ENCODE assay signal across 8 cellular contexts in the genomic region with DNA sequence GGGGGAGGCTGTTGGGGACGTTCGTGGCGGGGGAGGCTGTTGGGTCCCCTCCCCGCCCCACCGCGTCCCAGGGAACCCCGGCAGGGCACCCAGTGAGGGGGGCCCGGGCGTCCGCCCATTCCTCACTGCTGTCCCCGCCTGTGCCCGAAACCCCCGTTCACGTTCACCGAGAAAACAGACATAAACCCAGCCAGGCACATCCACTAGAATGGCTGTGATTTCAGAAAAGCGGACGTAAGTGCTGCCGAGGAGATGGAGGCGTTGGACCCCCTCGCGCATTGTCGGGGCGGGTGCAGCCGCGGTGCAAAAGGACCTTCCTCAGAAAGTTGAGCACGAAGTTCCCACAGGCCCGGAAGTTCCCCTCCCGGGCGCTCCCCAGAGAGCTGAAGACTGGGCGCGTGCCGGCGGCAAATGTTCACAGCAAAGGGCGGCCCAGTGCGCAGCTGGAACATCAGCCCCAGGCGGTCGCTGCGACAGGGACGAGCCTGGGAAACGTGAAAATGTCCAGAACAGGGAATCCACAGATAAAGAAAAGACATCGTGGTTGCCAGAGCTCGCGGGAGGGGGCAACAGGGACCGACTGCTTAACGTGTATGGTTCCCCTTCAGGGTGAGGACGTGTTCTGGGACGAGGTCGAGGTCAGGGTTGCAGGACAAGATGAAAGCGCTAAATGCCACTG. TPM values are rescaled to one million over a fixed set of nuclear protein-coding genes. Genes with fewer than 3 reads are reported as not detected.
DNase-seq lines count a peak whose midpoint lies in the region; ATAC-seq and TF ChIP-seq lines count a peak whose summit lies in the region.

No MANE protein-coding gene starts in this region.

- no peaks in the 10 kb centered on the region for H4K20me1 ChIP-seq in SK-N-SH (ENCODE audit: insufficient read depth)

- peaks cover 5% of the 10 kb centered on the region for H3K36me3 Mint-ChIP-seq in nephron (ENCODE audit: low read depth)

- intact Hi-C loops in Panc1 (cut with micrococcal nuclease; ENCODE audit: unreplicated experiment): loop anchor here (5.0 kb wide), 1 partner anchor 37 kb away; no protein-coding TSS in a partner anchor

- DNase-seq in SK-N-SH (peak; percentile 78), Panc1 (ENCODE audit: low read depth, low spot score) (no peak), NCI-H128 (lab: John Stamatoyannopoulos, UW; ENCODE audit: unreplicated experiment) (no peak)

- peak overlapping the region; percentile 55; the same call in 1 of the 2 replicates for H3K4me2 ChIP-seq in SK-N-SH

- H2AFZ ChIP-seq in SK-N-SH (ENCODE audit: low read depth): peak overlapping the region; percentile 51; the same call in 1 of the 2 replicates

- no peaks in the 10 kb centered on the region for H3K79me2 ChIP-seq in SK-N-SH (ENCODE audit: insufficient read depth)

- ATAC-seq in SK-N-SH treated with all-trans-retinoic acid at 6 μM for 48 hours: no peak
- ATAC-seq in Panc1: no peak
- ATAC-seq in GM21390 (IDR thresholded peaks at IDR 0.05; ENCODE audit: unreplicated experiment): no peak
- ATAC-seq in HG02678 (IDR thresholded peaks at IDR 0.05; ENCODE audit: unreplicated experiment): no peak

- no peak overlapping the region for H3K9ac ChIP-seq in SK-N-SH
- H3K9ac ChIP-seq in endocrine pancreas (ENCODE audit: control insufficient read depth, insufficient read depth, low read length): peak overlapping the region; percentile 36

- H3K27me3 ChIP-seq in SK-N-SH (ENCODE audit: insufficient read depth) (no peaks in the 10 kb centered on the region), Panc1 (ENCODE audit: control insufficient read depth, insufficient read depth, low read length) (no peaks in the 10 kb centered on the region), endocrine pancreas (ENCODE audit: control insufficient read depth, insufficient read depth, low read length) (no peaks in the 10 kb centered on the region)

- TSS peak; percentile 89 for BruUV-seq in Panc1 (replicated peaks; lab: Mats Ljungman, UMichigan)

- H3K4me1 ChIP-seq in SK-N-SH (ENCODE audit: control insufficient read depth in 1 of 2, insufficient read depth in 2 of 2, low read depth in 1 of 2, low read length in 1 of 2) (peaks cover 0 to 18% of the 10 kb centered on the region in 2 experiments; a peak in 1 of 4 replicates), Panc1 (ENCODE audit: control insufficient read depth, insufficient read depth, low read length) (peaks cover 38% of the 10 kb centered on the region), endocrine pancreas (ENCODE audit: control insufficient read depth, insufficient read depth, low read length) (no peaks in the 10 kb centered on the region)

- CTCF ChIA-PET in SK-N-SH (lab: Yijun Ruan, JAX) (interaction anchor here (0.7 to 4.7 kb wide), 26 partner anchors 8 to 99 kb away, joined by 3 to 125 read pairs (median 7); partner anchors contain the start of genes NOC2L and SAMD11), Panc1 (lab: Charles Lee) (interaction anchor here (0.7 to 1.7 kb wide), 5 partner anchors 18 to 206 kb away, joined by 3 to 10 read pairs (median 6); no protein-coding TSS in a partner anchor)

- H3K27me3 Mint-ChIP-seq in nephron (ENCODE audit: low read depth): peaks cover 48% of the 10 kb centered on the region

- POLR2A ChIA-PET in SK-N-SH (lab: Yijun Ruan, JAX) (interaction anchor here (0.7 to 2.4 kb wide), 8 partner anchors 15 to 71 kb away, joined by 4 to 13 read pairs (median 6); partner anchors contain the start of gene SAMD11), Panc1 (lab: Charles Lee) (no interaction called here)

- no peaks in the 10 kb centered on the region for H3F3A ChIP-seq in SK-N-SH (replicated peaks; ENCODE audit: insufficient read depth)

- in situ Hi-C loops in Panc1 (cut with HindIII; ENCODE audit: low pct_unique_long_range_greater_than_20kb, low sequenced_read_pairs): no loop called here

- peak in 1 of 2 experiments; percentile 47; a peak in 1 of 4 replicates for TF ChIP-seq EP300 in SK-N-SH (IDR thresholded peaks at IDR 0.05; ENCODE audit: borderline replicate concordance in 1 of 2, low read depth in 1 of 2, low read length in 1 of 2)

- peak overlapping the region; percentile 83 to 90 (median 89) for H3K4me3 Mint-ChIP-seq in nephron

- no peaks in the 10 kb centered on the region for H3K9me2 ChIP-seq in SK-N-SH

- peak overlapping the region; percentile 73 to 90 (median 79) for H3K27ac Mint-ChIP-seq in nephron

- H3K36me3 ChIP-seq in SK-N-SH (replicated peaks in 1 of 2; ENCODE audit: control insufficient read depth in 1 of 2, insufficient read depth in 2 of 2, low read length in 1 of 2) (no peaks in the 10 kb centered on the region), Panc1 (ENCODE audit: control insufficient read depth, insufficient read depth, low read length) (no peaks in the 10 kb centered on the region), endocrine pancreas (ENCODE audit: control insufficient read depth, insufficient read depth, low read length) (no peaks in the 10 kb centered on the region)

- no peak for TF ChIP-seq CTCF in SK-N-SH (IDR thresholded peaks at IDR 0.05)
- TF ChIP-seq CTCF in Panc1 (IDR thresholded peaks at IDR 0.05): no peak
- TF ChIP-seq CTCF in nephron (IDR thresholded peaks at IDR 0.05; ENCODE audit: unreplicated experiment in 3 of 3): no peak

- H3K9me3 ChIP-seq in SK-N-SH (no peaks in the 10 kb centered on the region), Panc1 (ENCODE audit: control insufficient read depth, insufficient read depth, low read depth, low read length) (no peaks in the 10 kb centered on the region), endocrine pancreas (ENCODE audit: control insufficient read depth, low read length) (no peaks in the 10 kb centered on the region)

- no peaks in the 10 kb centered on the region for H3K9me3 Mint-ChIP-seq in nephron

- peak overlapping the region in 1 of 2 experiments; percentile 22; a peak in 1 of 4 replicates for H3K27ac ChIP-seq in SK-N-SH (ENCODE audit: low read depth in 2 of 2, low read length in 1 of 2)
- peak overlapping the region; percentile 69 for H3K27ac ChIP-seq in Panc1 (ENCODE audit: low read length)

- H3K4me3 ChIP-seq in SK-N-SH (ENCODE audit: low read depth in 2 of 2, low read length in 1 of 2): peak overlapping the region in 1 of 2 experiments; percentile 42; a peak in 2 of 4 replicates
- peak overlapping the region; percentile 42 to 50 for H3K4me3 ChIP-seq in Panc1 (ENCODE audit: low read depth in 2 of 2, low read length in 2 of 2)
- no peak overlapping the region for H3K4me3 ChIP-seq in endocrine pancreas (ENCODE audit: control insufficient read depth, insufficient read depth, low read length)

- no peak for TF ChIP-seq RAD21 in SK-N-SH (IDR thresholded peaks at IDR 0.05; ENCODE audit: low read length)

- peaks cover 24% of the 10 kb centered on the region for H3K4me1 Mint-ChIP-seq in nephron

- 41% methylated on average over 33 of the region's 49 CpGs for WGBS in SK-N-SH (ENCODE audit: low lambda C conversion rate)

TF ChIP-seq in SK-N-SH, 30 proteins besides CTCF, POLR2A, EP300 and RAD21:
- TF ChIP-seq GATA2 (CRISPR knock-in tag; IDR thresholded peaks at IDR 0.05): peak; percentile 60
- no peak for TF ChIP-seq GABPA (IDR thresholded peaks at IDR 0.05; ENCODE audit: low read depth)
- TF ChIP-seq FOXJ3 (CRISPR knock-in tag; IDR thresholded peaks at IDR 0.05): 0 out of 2 replicates have a peak, but pooled peaks have one; percentile 26
- no peak for TF ChIP-seq MEF2A (IDR thresholded peaks at IDR 0.05; ENCODE audit: borderline replicate concordance, low read depth)

TF ChIP-seq in SK-N-SH treated with all-trans-retinoic acid at 6 μM for 48 hours, 23 proteins besides CTCF, POLR2A, EP300 and RAD21 (continues in another document):
- no peak for TF ChIP-seq TSHZ2 (CRISPR knock-in tag; IDR thresholded peaks at IDR 0.05)
- TF ChIP-seq ZC3H10 (CRISPR knock-in tag; IDR thresholded peaks at IDR 0.05): no peak
- TF ChIP-seq TCF4 (CRISPR knock-in tag; IDR thresholded peaks at IDR 0.05; ENCODE audit: borderline replicate concordance): no peak
- TF ChIP-seq ISL1 (CRISPR knock-in tag; IDR thresholded peaks at IDR 0.05): no peak
- no peak for TF ChIP-seq ARNTL (CRISPR knock-in tag; IDR thresholded peaks at IDR 0.05; ENCODE audit: borderline replicate concordance, low read depth)
- no peak for TF ChIP-seq ZFP30 (CRISPR knock-in tag; IDR thresholded peaks at IDR 0.05)

RNA-seq across cellular contexts. Expression of gene SAMD11, which starts 18.5 kb away (rescaled TPM):
- polyA plus RNA-seq in SK-N-SH (2012; rRNA removed): 2.1 and 3.7 TPM in 2 replicates
- polyA plus RNA-seq in SK-N-SH (2012; cell fraction: cytosol; rRNA removed): 1.8 and 2.7 TPM in 2 replicates
- polyA plus RNA-seq in SK-N-SH (2012; cell fraction: nucleus; rRNA removed): 16.3 and 25.0 TPM in 2 replicates
- 51.8 TPM for total RNA-seq in Panc1 (2021; ENCODE audit: unreplicated experiment)
- 50.7 TPM for polyA plus RNA-seq in Panc1 (2012; ENCODE audit: insufficient read length)

RNA-seq across cellular contexts. Expression of gene NOC2L, which starts 53.8 kb away (rescaled TPM):
- polyA plus RNA-seq in SK-N-SH (2012; rRNA removed): 114 and 124 TPM in 2 replicates
- polyA plus RNA-seq in SK-N-SH (2012; cell fraction: cytosol; rRNA removed): 77.5 and 83.1 TPM in 2 replicates
- 214 and 215 TPM in 2 replicates for polyA plus RNA-seq in SK-N-SH (2012; cell fraction: nucleus; rRNA removed)
- 193 TPM for total RNA-seq in Panc1 (2021; ENCODE audit: unreplicated experiment)
- polyA plus RNA-seq in Panc1 (2012; ENCODE audit: insufficient read length): 179 TPM

RNA-seq across cellular contexts. Expression of gene KLHL17, which starts 55.2 kb away (rescaled TPM):
- 27.3 and 28.1 TPM in 2 replicates for polyA plus RNA-seq in SK-N-SH (2012; rRNA removed)
- 3.6 and 5.7 TPM in 2 replicates for polyA plus RNA-seq in SK-N-SH (2012; cell fraction: cytosol; rRNA removed)
- polyA plus RNA-seq in SK-N-SH (2012; cell fraction: nucleus; rRNA removed): 220 and 295 TPM in 2 replicates
- total RNA-seq in Panc1 (2021; ENCODE audit: unreplicated experiment): 58.8 TPM
- polyA plus RNA-seq in Panc1 (2012; ENCODE audit: insufficient read length): 82.0 TPM
